12 cellular contexts compared by ENCODE assay signal in the genomic region with DNA sequence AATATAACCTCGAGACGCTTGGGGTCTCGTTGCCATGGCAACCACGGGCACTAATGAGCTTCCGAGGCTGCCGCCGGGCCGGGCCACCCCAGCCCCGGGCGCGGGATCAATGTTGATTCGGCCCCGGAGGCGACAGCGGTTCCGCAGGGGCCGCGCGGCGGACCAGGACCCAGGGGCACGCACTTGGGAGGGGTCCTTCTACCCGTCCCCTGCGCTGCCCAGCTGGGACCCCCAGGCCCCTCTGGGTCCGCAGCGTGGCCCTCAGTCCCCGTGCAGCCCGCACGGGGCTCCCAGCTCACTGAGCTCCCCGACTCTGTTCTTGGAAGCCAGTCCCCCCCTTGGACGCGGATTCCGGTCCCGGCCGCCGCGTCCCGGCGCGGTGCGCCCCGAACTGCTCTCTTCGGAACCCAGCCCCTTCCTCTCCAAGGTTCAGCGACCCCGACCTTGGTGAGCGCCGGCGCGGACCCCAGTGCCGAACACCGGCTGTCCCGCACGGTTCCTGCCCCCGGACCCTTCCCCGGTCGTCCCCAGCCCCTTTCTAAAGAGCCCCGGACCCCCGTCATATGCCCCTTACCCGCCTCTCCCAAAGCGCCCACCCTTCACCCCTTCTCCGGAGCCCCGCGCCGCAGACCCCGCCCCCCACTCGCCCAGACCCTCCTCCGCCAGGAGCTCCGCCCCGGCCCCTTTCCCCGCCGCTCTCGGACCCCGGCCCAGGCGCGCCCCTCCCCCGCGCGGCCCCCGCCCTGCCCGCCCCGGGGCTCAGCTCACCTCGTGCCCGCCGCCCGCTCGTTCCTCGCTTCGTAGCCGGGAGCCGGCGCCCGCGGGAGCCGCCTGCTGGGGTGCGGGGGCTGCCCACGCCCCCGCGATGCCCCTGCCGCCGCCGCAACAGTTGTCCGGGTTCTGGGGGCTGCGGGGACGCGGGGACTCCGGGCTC. TPM values are rescaled to one million over a fixed set of nuclear protein-coding genes. Genes with fewer than 3 reads are reported as not detected.
DNase-seq lines count a peak whose midpoint lies in the region; ATAC-seq and TF ChIP-seq lines count a peak whose summit lies in the region.
"Had no signal": no experiment of that assay in that cellular context is flagged by ENCODE, and none has a peak within 500 bp of the region (broad histone marks: within the 10 kb centered on the region; RNA-seq: fewer than 3 reads in every experiment).

No MANE protein-coding gene starts in this region.

- CTCF ChIA-PET in A673 (lab: Charles Lee): interaction anchor here (0.6 kb wide), 1 partner anchor 36 kb away, joined by 7 read pairs; no protein-coding TSS in a partner anchor
- CTCF ChIA-PET in HEK293 (lab: Yijun Ruan, JAX): interaction anchor here (0.6 to 1.4 kb wide), 6 partner anchors 8 to 1212 kb away, joined by 3 read pairs; no protein-coding TSS in a partner anchor

- H3K4me3 Mint-ChIP-seq in endodermal cell (peak overlapping the region; percentile 55), neural crest cell (peak overlapping the region; percentile 67)

- no peak for ATAC-seq in GM21423 (IDR thresholded peaks at IDR 0.05; ENCODE audit: unreplicated experiment)

- TF ChIP-seq CTCF in A673 (conservative IDR thresholded peaks at IDR 0.05; ENCODE audit: low read depth, low read length) (no peak), HEK293 (tag by site-specific recombination; IDR thresholded peaks at IDR 0.05) (no peak), endodermal cell (conservative IDR thresholded peaks at IDR 0.05) (no peak), neural crest cell (conservative IDR thresholded peaks at IDR 0.05) (no peak), lower leg skin (IDR thresholded peaks at IDR 0.05) (no peak)

- H3K27me3 ChIP-seq in A673 (replicated peaks; ENCODE audit: insufficient read depth, low read depth, low read length, poor library complexity) (peaks cover 32% of the 10 kb centered on the region), endodermal cell (ENCODE audit: control insufficient read depth, insufficient read depth, low read length, poor library complexity, severe bottlenecking) (peaks cover 68% of the 10 kb centered on the region)

- DNase-seq in A673 (ENCODE audit: low spot score) (no peak), endodermal cell (peak; percentile 81), neural crest cell (ENCODE audit: low read depth, low spot score) (peak; percentile 23), mucosa of gallbladder (ENCODE audit: low spot score) (no peak), HuH-7 (ENCODE audit: low spot score) (no peak), lower leg skin (ENCODE audit: low spot score in 2 of 2) (no peak)
- DNase-seq: activated B cell treated with CpG ODN at 0.5 μM for 24 hours; effector memory CD8-positive, alpha-beta T cell; NCI-H1048 had no signal

- 0 to 2% methylated on average over 13 to 103 of the region's 105 CpGs for WGBS in endodermal cell (ENCODE audit: insufficient coverage in 1 of 2, insufficient read length in 1 of 2), 2 experiments
- 2 to 4% methylated on average over 46 to 71 of the region's 105 CpGs for WGBS in lower leg skin, 2 donors

- H3K9me3 ChIP-seq in A673 (ENCODE audit: low read depth, low read length, poor library complexity, severe bottlenecking) (no peaks in the 10 kb centered on the region), HEK293 (ENCODE audit: control insufficient read depth, insufficient read depth, low read depth, low read length) (no peaks in the 10 kb centered on the region), endodermal cell (ENCODE audit: control insufficient read depth, low read length) (no peaks in the 10 kb centered on the region)

- intact Hi-C loops in A673 (cut with micrococcal nuclease; ENCODE audit: unreplicated experiment) (loop anchor here (5.0 kb wide), 1 partner anchor 49 kb away; no protein-coding TSS in a partner anchor), lower leg skin (cut with DNase I; ENCODE audit: low total_unique reads) (no loop called here)

- no peak for TF ChIP-seq POLR2A in lower leg skin (IDR thresholded peaks at IDR 0.05)

- H3K4me1 ChIP-seq in A673 (ENCODE audit: insufficient read depth, low read length, poor library complexity, severe bottlenecking) (peaks cover 6% of the 10 kb centered on the region), HEK293 (ENCODE audit: control insufficient read depth, insufficient read depth, low read length) (no peaks in the 10 kb centered on the region), endodermal cell (ENCODE audit: control insufficient read depth, insufficient read depth, low read length) (no peaks in the 10 kb centered on the region)

- H3K36me3 ChIP-seq in A673 (ENCODE audit: insufficient read depth, low read length, poor library complexity, severe bottlenecking): no peaks in the 10 kb centered on the region
- no peaks in the 10 kb centered on the region for H3K36me3 ChIP-seq in HEK293 (ENCODE audit: control insufficient read depth in 2 of 2, insufficient read depth in 1 of 2, low read length in 2 of 2)
- H3K36me3 ChIP-seq in endodermal cell (ENCODE audit: control insufficient read depth, insufficient read depth, low read length): no peaks in the 10 kb centered on the region

- H3K36me3 Mint-ChIP-seq in endodermal cell (ENCODE audit: low read depth) (no peaks in the 10 kb centered on the region), neural crest cell (ENCODE audit: low read depth) (no peaks in the 10 kb centered on the region)

- POLR2A ChIA-PET in A673 (lab: Charles Lee; ENCODE audit: low non-redundant PET): interaction anchor here (0.6 kb wide), 1 partner anchor 294 kb away, joined by 14 read pairs; no protein-coding TSS in a partner anchor
- POLR2A ChIA-PET in HEK293 (lab: Yijun Ruan, JAX): no interaction called here

- H3K4me1 Mint-ChIP-seq in endodermal cell: no peaks in the 10 kb centered on the region
- peaks cover 35% of the 10 kb centered on the region for H3K4me1 Mint-ChIP-seq in neural crest cell

- H3K27ac ChIP-seq in A673 (ENCODE audit: low read depth, low read length, poor library complexity, severe bottlenecking): no peak overlapping the region
- no peak overlapping the region for H3K27ac ChIP-seq in HEK293 (ENCODE audit: extremely low read depth, low read depth, low read length)
- H3K27ac ChIP-seq in endodermal cell (ENCODE audit: low read depth, low read length): no peak overlapping the region

- H3K9me3 Mint-ChIP-seq in endodermal cell (no peaks in the 10 kb centered on the region), neural crest cell (no peaks in the 10 kb centered on the region)
- H3K9me3 Mint-ChIP-seq: activated B cell treated with CpG ODN at 0.5 μM for 24 hours; effector memory CD8-positive, alpha-beta T cell had no signal

- peak overlapping the region; percentile 11 for H3K9ac ChIP-seq in endodermal cell (ENCODE audit: extremely low read depth, low read length, poor library complexity, severe bottlenecking)

- H3K4me3 ChIP-seq in A673 (ENCODE audit: low read depth, low read length, poor library complexity, severe bottlenecking) (peak overlapping the region; percentile 36), HEK293 (ENCODE audit: low read depth, low read length) (peak overlapping the region; percentile 24), endodermal cell (ENCODE audit: low read length) (peak overlapping the region; percentile 72), lower leg skin (ENCODE audit: low read depth, poor library complexity, severe bottlenecking) (no peak overlapping the region)
- H3K4me3 ChIP-seq: lung had no signal

- no TSS peak for BruUV-seq in A673 (replicated peaks; lab: Mats Ljungman, UMichigan)

- H3K27me3 Mint-ChIP-seq in endodermal cell (ENCODE audit: insufficient read depth): peaks cover 27% of the 10 kb centered on the region
- peaks cover 57% of the 10 kb centered on the region for H3K27me3 Mint-ChIP-seq in neural crest cell (ENCODE audit: low read depth)

- H3K27ac Mint-ChIP-seq in endodermal cell (no peak overlapping the region), neural crest cell (ENCODE audit: unreplicated experiment) (no peak overlapping the region)
- H3K27ac Mint-ChIP-seq: activated B cell treated with CpG ODN at 0.5 μM for 24 hours; effector memory CD8-positive, alpha-beta T cell had no signal

TF ChIP-seq in HEK293, 187 proteins besides CTCF, POLR2A, EP300 and RAD21 (continues in another document):
- TF ChIP-seq, protein P1, sequence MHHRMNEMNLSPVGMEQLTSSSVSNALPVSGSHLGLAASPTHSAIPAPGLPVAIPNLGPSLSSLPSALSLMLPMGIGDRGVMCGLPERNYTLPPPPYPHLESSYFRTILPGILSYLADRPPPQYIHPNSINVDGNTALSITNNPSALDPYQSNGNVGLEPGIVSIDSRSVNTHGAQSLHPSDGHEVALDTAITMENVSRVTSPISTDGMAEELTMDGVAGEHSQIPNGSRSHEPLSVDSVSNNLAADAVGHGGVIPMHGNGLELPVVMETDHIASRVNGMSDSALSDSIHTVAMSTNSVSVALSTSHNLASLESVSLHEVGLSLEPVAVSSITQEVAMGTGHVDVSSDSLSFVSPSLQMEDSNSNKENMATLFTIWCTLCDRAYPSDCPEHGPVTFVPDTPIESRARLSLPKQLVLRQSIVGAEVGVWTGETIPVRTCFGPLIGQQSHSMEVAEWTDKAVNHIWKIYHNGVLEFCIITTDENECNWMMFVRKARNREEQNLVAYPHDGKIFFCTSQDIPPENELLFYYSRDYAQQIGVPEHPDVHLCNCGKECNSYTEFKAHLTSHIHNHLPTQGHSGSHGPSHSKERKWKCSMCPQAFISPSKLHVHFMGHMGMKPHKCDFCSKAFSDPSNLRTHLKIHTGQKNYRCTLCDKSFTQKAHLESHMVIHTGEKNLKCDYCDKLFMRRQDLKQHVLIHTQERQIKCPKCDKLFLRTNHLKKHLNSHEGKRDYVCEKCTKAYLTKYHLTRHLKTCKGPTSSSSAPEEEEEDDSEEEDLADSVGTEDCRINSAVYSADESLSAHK (tag by site-specific recombination; IDR thresholded peaks at IDR 0.05): no peak
- TF ChIP-seq ZNF473 (tag by site-specific recombination; IDR thresholded peaks at IDR 0.05) (no peak), ZNF121 (tag by site-specific recombination; IDR thresholded peaks at IDR 0.05) (no peak), ZNF621 (tag by site-specific recombination; IDR thresholded peaks at IDR 0.05) (no peak), ZNF548 (tag by site-specific recombination; IDR thresholded peaks at IDR 0.05) (no peak), ZFP3 (tag by site-specific recombination; IDR thresholded peaks at IDR 0.05; ENCODE audit: low read depth) (no peak)

RNA-seq across cellular contexts. Expression of gene SHISAL1, which starts 18.2 kb away (rescaled TPM):
- total RNA-seq in A673 (2021): 1.8 and 2.5 TPM in 2 replicates
- total RNA-seq in endodermal cell: under 1 TPM; 0.42 to 0.95 TPM
- polyA plus RNA-seq in endodermal cell (2013, experiment 1 of 2): 2.8 TPM
- 3.2 TPM for polyA plus RNA-seq in endodermal cell (2013, experiment 2 of 2)
- 4.2 and 4.3 TPM in 2 replicates for total RNA-seq in neural crest cell
- 3.8 TPM for total RNA-seq in mucosa of gallbladder
- under 1 TPM; 0.08 to 0.42 (median 0.28) TPM for total RNA-seq in lower leg skin
- total RNA-seq: activated B cell treated with CpG ODN at 0.5 μM for 24 hours had no signal

Comparison
In these comparisons a context has a peak if more than half of its experiments do, and no peak if none do; other contexts are left out.
1. DNase-seq: peak in endodermal cell (single experiment) and neural crest cell (single experiment); none in A673 (single experiment), mucosa of gallbladder (single experiment), HuH-7 (single experiment) and lower leg skin (0 of 2).